1 cellular context compared by ENCODE assay signal in the genomic region with DNA sequence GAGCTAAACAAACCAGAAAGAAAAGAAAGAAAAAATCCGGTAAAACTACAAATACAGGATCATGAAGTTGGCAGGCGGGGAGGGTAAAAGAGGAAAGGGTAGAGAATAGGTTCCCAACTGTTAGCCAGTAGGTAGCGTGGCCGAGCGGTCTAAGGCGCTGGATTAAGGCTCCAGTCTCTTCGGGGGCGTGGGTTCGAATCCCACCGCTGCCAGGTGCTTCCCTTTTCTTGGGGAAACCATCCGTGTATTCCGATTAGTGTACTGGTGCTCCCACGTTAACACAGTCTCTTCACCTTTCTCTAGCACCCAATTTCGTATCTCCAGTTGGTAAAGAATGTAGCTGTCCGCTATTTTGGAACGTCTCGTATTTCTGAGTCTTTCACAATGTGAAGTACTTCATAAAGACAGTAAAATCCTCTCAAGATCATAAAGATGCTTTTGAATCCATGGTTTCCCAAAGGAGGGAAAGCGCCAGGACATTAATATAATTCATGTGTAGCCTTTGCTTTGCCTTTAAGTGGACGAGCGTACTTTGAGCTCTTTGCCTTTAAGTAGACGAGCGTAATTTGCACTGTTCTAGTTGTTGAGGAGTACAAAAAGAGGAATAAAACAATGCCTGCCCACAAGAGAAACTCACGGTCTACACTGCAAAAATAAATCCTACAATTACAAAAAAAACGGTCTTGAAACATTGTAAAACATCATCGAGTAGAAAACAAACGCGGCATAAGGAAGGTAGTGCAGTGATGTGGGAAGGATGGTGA.
TF ChIP-seq lines count a peak whose summit lies in the region.

No MANE protein-coding gene starts in this region.

TF ChIP-seq in HepG2, 621 proteins besides CTCF, POLR2A, EP300 and RAD21 (continued from another document and continues in another):
- TF ChIP-seq ZFP36 (IDR thresholded peaks at IDR 0.05; ENCODE audit: borderline replicate concordance, low read depth, low read length, partially characterized antibody): no peak
- TF ChIP-seq ZZZ3 (CRISPR knock-in tag; IDR thresholded peaks at IDR 0.05; ENCODE audit: borderline replicate concordance): no peak
- TF ChIP-seq MLLT10 (CRISPR knock-in tag; IDR thresholded peaks at IDR 0.05): no peak
- TF ChIP-seq, protein P1, sequence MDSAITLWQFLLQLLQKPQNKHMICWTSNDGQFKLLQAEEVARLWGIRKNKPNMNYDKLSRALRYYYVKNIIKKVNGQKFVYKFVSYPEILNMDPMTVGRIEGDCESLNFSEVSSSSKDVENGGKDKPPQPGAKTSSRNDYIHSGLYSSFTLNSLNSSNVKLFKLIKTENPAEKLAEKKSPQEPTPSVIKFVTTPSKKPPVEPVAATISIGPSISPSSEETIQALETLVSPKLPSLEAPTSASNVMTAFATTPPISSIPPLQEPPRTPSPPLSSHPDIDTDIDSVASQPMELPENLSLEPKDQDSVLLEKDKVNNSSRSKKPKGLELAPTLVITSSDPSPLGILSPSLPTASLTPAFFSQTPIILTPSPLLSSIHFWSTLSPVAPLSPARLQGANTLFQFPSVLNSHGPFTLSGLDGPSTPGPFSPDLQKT (CRISPR knock-in tag; IDR thresholded peaks at IDR 0.05; ENCODE audit: borderline replicate concordance): no peak
- peak; percentile 95 for TF ChIP-seq MIER3 (CRISPR knock-in tag; IDR thresholded peaks at IDR 0.05; ENCODE audit: borderline replicate concordance)
- no peak for TF ChIP-seq ZNF547 (CRISPR knock-in tag; IDR thresholded peaks at IDR 0.05)
- peak; percentile 62; the same call in 1 of the 2 replicates for TF ChIP-seq FOXK1 (CRISPR knock-in tag; IDR thresholded peaks at IDR 0.05; ENCODE audit: borderline replicate concordance, low read depth)
- TF ChIP-seq ZNF367 (CRISPR knock-in tag; IDR thresholded peaks at IDR 0.05; ENCODE audit: borderline replicate concordance): no peak
- TF ChIP-seq SRSF1 (optimal IDR thresholded peaks at IDR 0.05; ENCODE audit: low read depth, low read length): no peak
- TF ChIP-seq, protein P2, sequence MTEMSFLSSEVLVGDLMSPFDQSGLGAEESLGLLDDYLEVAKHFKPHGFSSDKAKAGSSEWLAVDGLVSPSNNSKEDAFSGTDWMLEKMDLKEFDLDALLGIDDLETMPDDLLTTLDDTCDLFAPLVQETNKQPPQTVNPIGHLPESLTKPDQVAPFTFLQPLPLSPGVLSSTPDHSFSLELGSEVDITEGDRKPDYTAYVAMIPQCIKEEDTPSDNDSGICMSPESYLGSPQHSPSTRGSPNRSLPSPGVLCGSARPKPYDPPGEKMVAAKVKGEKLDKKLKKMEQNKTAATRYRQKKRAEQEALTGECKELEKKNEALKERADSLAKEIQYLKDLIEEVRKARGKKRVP (CRISPR knock-in tag; IDR thresholded peaks at IDR 0.05): no peak; a peak in 1 of 4 replicates
- TF ChIP-seq JUN (CRISPR knock-in tag; IDR thresholded peaks at IDR 0.05): no peak
- TF ChIP-seq ZNF253 (CRISPR knock-in tag; IDR thresholded peaks at IDR 0.05; ENCODE audit: borderline replicate concordance): no peak
- TF ChIP-seq, protein P3, sequence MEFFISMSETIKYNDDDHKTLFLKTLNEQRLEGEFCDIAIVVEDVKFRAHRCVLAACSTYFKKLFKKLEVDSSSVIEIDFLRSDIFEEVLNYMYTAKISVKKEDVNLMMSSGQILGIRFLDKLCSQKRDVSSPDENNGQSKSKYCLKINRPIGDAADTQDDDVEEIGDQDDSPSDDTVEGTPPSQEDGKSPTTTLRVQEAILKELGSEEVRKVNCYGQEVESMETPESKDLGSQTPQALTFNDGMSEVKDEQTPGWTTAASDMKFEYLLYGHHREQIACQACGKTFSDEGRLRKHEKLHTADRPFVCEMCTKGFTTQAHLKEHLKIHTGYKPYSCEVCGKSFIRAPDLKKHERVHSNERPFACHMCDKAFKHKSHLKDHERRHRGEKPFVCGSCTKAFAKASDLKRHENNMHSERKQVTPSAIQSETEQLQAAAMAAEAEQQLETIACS (CRISPR knock-in tag; IDR thresholded peaks at IDR 0.05): no peak
- TF ChIP-seq ZNF841 (CRISPR knock-in tag; IDR thresholded peaks at IDR 0.05; ENCODE audit: borderline replicate concordance): no peak
- no peak for TF ChIP-seq NRL (CRISPR knock-in tag; IDR thresholded peaks at IDR 0.05; ENCODE audit: borderline replicate concordance)
- TF ChIP-seq YEATS2 (CRISPR knock-in tag; IDR thresholded peaks at IDR 0.05; ENCODE audit: borderline replicate concordance): peak; percentile 33; the same call in 1 of the 2 replicates
- no peak for TF ChIP-seq ZNF326 (CRISPR knock-in tag; IDR thresholded peaks at IDR 0.05; ENCODE audit: borderline replicate concordance)
- no peak for TF ChIP-seq ZFY (CRISPR knock-in tag; IDR thresholded peaks at IDR 0.05)
- TF ChIP-seq ZNF317 (CRISPR knock-in tag; IDR thresholded peaks at IDR 0.05): 0 out of 2 replicates have a peak, but pooled peaks have one; percentile 49
- TF ChIP-seq, protein P4, sequence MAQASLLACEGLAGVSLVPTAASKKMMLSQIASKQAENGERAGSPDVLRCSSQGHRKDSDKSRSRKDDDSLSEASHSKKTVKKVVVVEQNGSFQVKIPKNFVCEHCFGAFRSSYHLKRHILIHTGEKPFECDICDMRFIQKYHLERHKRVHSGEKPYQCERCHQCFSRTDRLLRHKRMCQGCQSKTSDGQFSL (CRISPR knock-in tag; IDR thresholded peaks at IDR 0.05): no peak
- TF ChIP-seq ZNF780A (CRISPR knock-in tag; IDR thresholded peaks at IDR 0.05): no peak
- TF ChIP-seq ELF1 (CRISPR knock-in tag; IDR thresholded peaks at IDR 0.05): no peak
- TF ChIP-seq, protein P5, sequence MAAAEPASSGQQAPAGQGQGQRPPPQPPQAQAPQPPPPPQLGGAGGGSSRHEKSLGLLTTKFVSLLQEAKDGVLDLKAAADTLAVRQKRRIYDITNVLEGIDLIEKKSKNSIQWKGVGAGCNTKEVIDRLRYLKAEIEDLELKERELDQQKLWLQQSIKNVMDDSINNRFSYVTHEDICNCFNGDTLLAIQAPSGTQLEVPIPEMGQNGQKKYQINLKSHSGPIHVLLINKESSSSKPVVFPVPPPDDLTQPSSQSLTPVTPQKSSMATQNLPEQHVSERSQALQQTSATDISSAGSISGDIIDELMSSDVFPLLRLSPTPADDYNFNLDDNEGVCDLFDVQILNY (CRISPR knock-in tag; conservative IDR thresholded peaks at IDR 0.05): no peak
- no peak for TF ChIP-seq RFX5 (IDR thresholded peaks at IDR 0.05; ENCODE audit: low read depth, low read length)
- TF ChIP-seq, protein P6, sequence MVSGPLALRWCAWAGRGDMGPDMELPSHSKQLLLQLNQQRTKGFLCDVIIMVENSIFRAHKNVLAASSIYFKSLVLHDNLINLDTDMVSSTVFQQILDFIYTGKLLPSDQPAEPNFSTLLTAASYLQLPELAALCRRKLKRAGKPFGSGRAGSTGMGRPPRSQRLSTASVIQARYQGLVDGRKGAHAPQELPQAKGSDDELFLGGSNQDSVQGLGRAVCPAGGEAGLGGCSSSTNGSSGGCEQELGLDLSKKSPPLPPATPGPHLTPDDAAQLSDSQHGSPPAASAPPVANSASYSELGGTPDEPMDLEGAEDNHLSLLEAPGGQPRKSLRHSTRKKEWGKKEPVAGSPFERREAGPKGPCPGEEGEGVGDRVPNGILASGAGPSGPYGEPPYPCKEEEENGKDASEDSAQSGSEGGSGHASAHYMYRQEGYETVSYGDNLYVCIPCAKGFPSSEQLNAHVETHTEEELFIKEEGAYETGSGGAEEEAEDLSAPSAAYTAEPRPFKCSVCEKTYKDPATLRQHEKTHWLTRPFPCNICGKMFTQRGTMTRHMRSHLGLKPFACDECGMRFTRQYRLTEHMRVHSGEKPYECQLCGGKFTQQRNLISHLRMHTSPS (CRISPR knock-in tag; IDR thresholded peaks at IDR 0.05; ENCODE audit: low read depth): no peak
- peak in 1 of 2 experiments; percentile 96; a peak in 2 of 4 replicates for TF ChIP-seq KLF16 (CRISPR knock-in tag; IDR thresholded peaks at IDR 0.05)
- no peak for TF ChIP-seq GLI4 (CRISPR knock-in tag; IDR thresholded peaks at IDR 0.05; ENCODE audit: borderline replicate concordance)
- TF ChIP-seq, protein P7, sequence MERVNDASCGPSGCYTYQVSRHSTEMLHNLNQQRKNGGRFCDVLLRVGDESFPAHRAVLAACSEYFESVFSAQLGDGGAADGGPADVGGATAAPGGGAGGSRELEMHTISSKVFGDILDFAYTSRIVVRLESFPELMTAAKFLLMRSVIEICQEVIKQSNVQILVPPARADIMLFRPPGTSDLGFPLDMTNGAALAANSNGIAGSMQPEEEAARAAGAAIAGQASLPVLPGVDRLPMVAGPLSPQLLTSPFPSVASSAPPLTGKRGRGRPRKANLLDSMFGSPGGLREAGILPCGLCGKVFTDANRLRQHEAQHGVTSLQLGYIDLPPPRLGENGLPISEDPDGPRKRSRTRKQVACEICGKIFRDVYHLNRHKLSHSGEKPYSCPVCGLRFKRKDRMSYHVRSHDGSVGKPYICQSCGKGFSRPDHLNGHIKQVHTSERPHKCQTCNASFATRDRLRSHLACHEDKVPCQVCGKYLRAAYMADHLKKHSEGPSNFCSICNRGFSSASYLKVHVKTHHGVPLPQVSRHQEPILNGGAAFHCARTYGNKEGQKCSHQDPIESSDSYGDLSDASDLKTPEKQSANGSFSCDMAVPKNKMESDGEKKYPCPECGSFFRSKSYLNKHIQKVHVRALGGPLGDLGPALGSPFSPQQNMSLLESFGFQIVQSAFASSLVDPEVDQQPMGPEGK (CRISPR knock-in tag; IDR thresholded peaks at IDR 0.05): peak; percentile 50; the same call in 1 of the 2 replicates
- no peak for TF ChIP-seq MBNL3 (CRISPR knock-in tag; conservative IDR thresholded peaks at IDR 0.05)
- TF ChIP-seq, protein P8, sequence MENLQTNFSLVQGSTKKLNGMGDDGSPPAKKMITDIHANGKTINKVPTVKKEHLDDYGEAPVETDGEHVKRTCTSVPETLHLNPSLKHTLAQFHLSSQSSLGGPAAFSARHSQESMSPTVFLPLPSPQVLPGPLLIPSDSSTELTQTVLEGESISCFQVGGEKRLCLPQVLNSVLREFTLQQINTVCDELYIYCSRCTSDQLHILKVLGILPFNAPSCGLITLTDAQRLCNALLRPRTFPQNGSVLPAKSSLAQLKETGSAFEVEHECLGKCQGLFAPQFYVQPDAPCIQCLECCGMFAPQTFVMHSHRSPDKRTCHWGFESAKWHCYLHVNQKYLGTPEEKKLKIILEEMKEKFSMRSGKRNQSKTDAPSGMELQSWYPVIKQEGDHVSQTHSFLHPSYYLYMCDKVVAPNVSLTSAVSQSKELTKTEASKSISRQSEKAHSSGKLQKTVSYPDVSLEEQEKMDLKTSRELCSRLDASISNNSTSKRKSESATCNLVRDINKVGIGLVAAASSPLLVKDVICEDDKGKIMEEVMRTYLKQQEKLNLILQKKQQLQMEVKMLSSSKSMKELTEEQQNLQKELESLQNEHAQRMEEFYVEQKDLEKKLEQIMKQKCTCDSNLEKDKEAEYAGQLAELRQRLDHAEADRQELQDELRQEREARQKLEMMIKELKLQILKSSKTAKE (CRISPR knock-in tag; IDR thresholded peaks at IDR 0.05; ENCODE audit: borderline replicate concordance): no peak
- TF ChIP-seq ATAD3A (CRISPR knock-in tag; IDR thresholded peaks at IDR 0.05): no peak
- no peak for TF ChIP-seq ZSCAN30 (CRISPR knock-in tag; IDR thresholded peaks at IDR 0.05)
- TF ChIP-seq, protein P9, sequence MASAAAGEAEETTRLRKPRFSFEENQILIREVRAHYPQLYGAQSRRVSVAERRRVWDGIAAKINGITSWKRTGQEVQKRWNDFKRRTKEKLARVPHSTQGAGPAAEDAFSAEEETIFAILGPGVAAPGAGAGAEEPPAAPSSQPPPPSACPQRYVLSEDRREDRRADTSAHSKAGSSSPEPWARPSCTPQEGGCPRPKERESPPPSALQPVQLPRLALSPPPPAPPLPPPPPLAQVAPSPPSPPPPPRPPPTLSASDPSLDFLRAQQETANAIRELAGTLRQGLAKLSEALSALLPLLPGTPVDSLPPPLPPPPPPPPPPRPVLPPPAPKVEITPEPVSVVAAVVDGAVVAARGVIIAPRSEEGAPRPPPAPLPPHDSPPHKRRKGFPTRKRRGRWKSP (CRISPR knock-in tag; IDR thresholded peaks at IDR 0.05): peak; percentile 91
- no peak for TF ChIP-seq ZNF446 (CRISPR knock-in tag; IDR thresholded peaks at IDR 0.05)
- TF ChIP-seq BCL6 (CRISPR knock-in tag; IDR thresholded peaks at IDR 0.05): peak; percentile 28; the same call in 1 of the 2 replicates
- no peak for TF ChIP-seq ZNF432 (CRISPR knock-in tag; IDR thresholded peaks at IDR 0.05; ENCODE audit: borderline replicate concordance)
- TF ChIP-seq, protein P10, sequence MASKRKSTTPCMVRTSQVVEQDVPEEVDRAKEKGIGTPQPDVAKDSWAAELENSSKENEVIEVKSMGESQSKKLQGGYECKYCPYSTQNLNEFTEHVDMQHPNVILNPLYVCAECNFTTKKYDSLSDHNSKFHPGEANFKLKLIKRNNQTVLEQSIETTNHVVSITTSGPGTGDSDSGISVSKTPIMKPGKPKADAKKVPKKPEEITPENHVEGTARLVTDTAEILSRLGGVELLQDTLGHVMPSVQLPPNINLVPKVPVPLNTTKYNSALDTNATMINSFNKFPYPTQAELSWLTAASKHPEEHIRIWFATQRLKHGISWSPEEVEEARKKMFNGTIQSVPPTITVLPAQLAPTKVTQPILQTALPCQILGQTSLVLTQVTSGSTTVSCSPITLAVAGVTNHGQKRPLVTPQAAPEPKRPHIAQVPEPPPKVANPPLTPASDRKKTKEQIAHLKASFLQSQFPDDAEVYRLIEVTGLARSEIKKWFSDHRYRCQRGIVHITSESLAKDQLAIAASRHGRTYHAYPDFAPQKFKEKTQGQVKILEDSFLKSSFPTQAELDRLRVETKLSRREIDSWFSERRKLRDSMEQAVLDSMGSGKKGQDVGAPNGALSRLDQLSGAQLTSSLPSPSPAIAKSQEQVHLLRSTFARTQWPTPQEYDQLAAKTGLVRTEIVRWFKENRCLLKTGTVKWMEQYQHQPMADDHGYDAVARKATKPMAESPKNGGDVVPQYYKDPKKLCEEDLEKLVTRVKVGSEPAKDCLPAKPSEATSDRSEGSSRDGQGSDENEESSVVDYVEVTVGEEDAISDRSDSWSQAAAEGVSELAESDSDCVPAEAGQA (IDR thresholded peaks at IDR 0.05; ENCODE audit: low read depth): no peak
- TF ChIP-seq, protein P10 (CRISPR knock-in tag; IDR thresholded peaks at IDR 0.05; ENCODE audit: borderline replicate concordance): 0 out of 2 replicates have a peak, but pooled peaks have one; percentile 3
